ENCODE assay signal across 9 cellular contexts in the genomic region with DNA sequence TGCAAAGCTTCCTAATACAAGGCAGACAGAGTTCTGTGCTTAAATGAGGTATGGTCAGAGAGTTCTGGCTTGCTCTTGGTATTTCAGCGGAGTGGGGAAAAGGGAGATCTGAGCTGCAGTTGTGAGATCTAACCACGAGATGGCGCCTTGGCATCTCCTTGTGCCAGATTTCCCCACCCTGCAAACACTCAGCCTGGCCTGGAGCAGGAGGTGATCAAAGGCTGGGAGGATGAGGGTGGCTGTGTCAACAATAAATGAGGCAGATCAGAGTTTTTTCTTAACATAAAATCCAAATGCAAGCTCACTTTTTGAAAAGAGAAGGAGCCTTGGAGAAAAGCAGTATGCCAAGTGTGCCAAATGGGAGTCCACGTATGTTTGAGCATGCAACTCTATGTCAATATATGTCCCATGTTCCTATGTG. TPM values are rescaled to one million over a fixed set of nuclear protein-coding genes. Genes with fewer than 3 reads are reported as not detected.
A peak's percentile ranks its signal among the peaks of the same experiment; 100 is the strongest.
DNase-seq lines count a peak whose midpoint lies in the region; ATAC-seq and TF ChIP-seq lines count a peak whose summit lies in the region.
"Had no signal": no experiment of that assay in that cellular context is flagged by ENCODE, and none has a peak within 500 bp of the region (broad histone marks: within the 10 kb centered on the region; RNA-seq: fewer than 3 reads in every experiment).

No MANE protein-coding gene starts in this region.

- H3K4me3 ChIP-seq in colonic mucosa = no peak overlapping the region
- no peak overlapping the region for H3K4me3 ChIP-seq in left lung
- H3K4me3 ChIP-seq: skin epidermis had no signal

- no peak overlapping the region for H3K27ac Mint-ChIP-seq in activated CD4-positive, alpha-beta T cell treated with anti-CD3 and anti-CD28 coated beads for 36 hours

- H3K9me3 ChIP-seq in colonic mucosa (no peaks in the 10 kb centered on the region), left lung (no peaks in the 10 kb centered on the region)

- no peak overlapping the region for H3K9ac ChIP-seq in colonic mucosa (ENCODE audit: low read depth in 2 of 2, low read length in 2 of 2)

- peaks cover 4% of the 10 kb centered on the region for H3K36me3 Mint-ChIP-seq in activated CD4-positive, alpha-beta T cell treated with anti-CD3 and anti-CD28 coated beads for 36 hours (ENCODE audit: low read depth)

- H3K36me3 ChIP-seq in colonic mucosa = no peaks in the 10 kb centered on the region
- H3K36me3 ChIP-seq in left lung = peaks cover 0 to 19% of the 10 kb centered on the region in 2 donors

- no peak overlapping the region for H3K4me3 Mint-ChIP-seq in activated CD4-positive, alpha-beta T cell treated with anti-CD3 and anti-CD28 coated beads for 36 hours

- H3K9me3 Mint-ChIP-seq in activated CD4-positive, alpha-beta T cell treated with anti-CD3 and anti-CD28 coated beads for 36 hours (ENCODE audit: low read depth) = no peaks in the 10 kb centered on the region

- peaks cover 7% of the 10 kb centered on the region for H3K27me3 Mint-ChIP-seq in activated CD4-positive, alpha-beta T cell treated with anti-CD3 and anti-CD28 coated beads for 36 hours

- POLR2A ChIA-PET in activated CD4-positive, alpha-beta T cell treated with anti-CD3 and anti-CD28 coated beads for 36 hours (lab: Charles Lee) = interaction anchor here (0.8 kb wide), 1 partner anchor 200 kb away, joined by 5 read pairs; the partner anchor contains the start of gene CLSPN

- intact Hi-C loops in activated CD4-positive, alpha-beta T cell treated with anti-CD3 and anti-CD28 coated beads for 36 hours (cut with DNase I, micrococcal nuclease) = loop anchor here (1.0 to 2.0 kb wide), 4 partner anchors 146 to 205 kb away; no protein-coding TSS in a partner anchor
- intact Hi-C loops in colonic mucosa (cut with DNase I) = loop anchor here (2.0 to 5.0 kb wide), 2 partner anchors 148 to 203 kb away; no protein-coding TSS in a partner anchor
- intact Hi-C loops in left lung (cut with DNase I) = loop anchor here in 1 of 2 donors (5.0 kb wide), 1 partner anchor 158 kb away; no protein-coding TSS in a partner anchor

- peaks cover 11% of the 10 kb centered on the region for H3K4me1 Mint-ChIP-seq in activated CD4-positive, alpha-beta T cell treated with anti-CD3 and anti-CD28 coated beads for 36 hours

- peaks cover 21% of the 10 kb centered on the region for H3K27me3 ChIP-seq in colonic mucosa
- H3K27me3 ChIP-seq in left lung = peaks cover 6 to 25% of the 10 kb centered on the region in 2 donors

- TF ChIP-seq CTCF in AG09319 (IDR thresholded peaks at IDR 0.05; ENCODE audit: low read depth, low read length) (peak; percentile 88), GM20000 (IDR thresholded peaks at IDR 0.05; ENCODE audit: extremely low read depth, missing control alignments) (peak; percentile 71), colonic mucosa (IDR thresholded peaks at IDR 0.05) (peak; percentile 81), left lung (IDR thresholded peaks at IDR 0.05) (peak; percentile 77 to 86)

- H3K27ac ChIP-seq in colonic mucosa (no peak overlapping the region), left lung (no peak overlapping the region)
- H3K27ac ChIP-seq: skin epidermis had no signal

- peak; percentile 58 for ATAC-seq in activated CD4-positive, alpha-beta T cell treated with anti-CD3 and anti-CD28 coated beads for 36 hours
- peak; percentile 80 for ATAC-seq in left lung
- ATAC-seq in GM21786 (IDR thresholded peaks at IDR 0.05; ENCODE audit: unreplicated experiment) = no peak

- peaks cover 4% of the 10 kb centered on the region for H3K4me1 ChIP-seq in colonic mucosa
- peaks cover 3 to 16% of the 10 kb centered on the region in 2 donors for H3K4me1 ChIP-seq in left lung

- peak; percentile 11 for DNase-seq in AG09319 (ENCODE audit: extremely low read depth, low read depth)
- DNase-seq in GM20000 (ENCODE audit: low spot score) = peak; percentile 89
- DNase-seq in NCI-H345 treated with DMSO at 0.1 percent for 48 hours (lab: John Stamatoyannopoulos, UW; ENCODE audit: unreplicated experiment) = peak; percentile 79
- DNase-seq in activated CD4-positive, alpha-beta T cell treated with anti-CD3 and anti-CD28 coated beads for 36 hours = peak; percentile 81
- peak; percentile 69 for DNase-seq in colonic mucosa
- no peak for DNase-seq in left lung
- DNase-seq in stimulated activated CD4-positive, alpha-beta T cell treated with anti-CD3 and anti-CD28 coated beads, TNF-alpha, amount 100 ng/mL, for 4 hours (ENCODE audit: low read depth in 3 of 3) = peak in 2 of 3 experiments; percentile 31 to 44

- CTCF ChIA-PET in activated CD4-positive, alpha-beta T cell treated with anti-CD3 and anti-CD28 coated beads for 36 hours (lab: Charles Lee) = interaction anchor here (0.6 to 5.9 kb wide), 39 partner anchors 9 to 458 kb away, joined by 3 to 118 read pairs (median 4); partner anchors contain the start of gene PSMB2

RNA-seq across cellular contexts. Expression of gene TFAP2E, which starts 4.1 kb away (rescaled TPM):
- total RNA-seq in activated CD4-positive, alpha-beta T cell treated with anti-CD3 and anti-CD28 coated beads for 36 hours = under 1 TPM; 0.53 to 0.58 TPM
- total RNA-seq in colonic mucosa = 1 to 10 TPM in 1 of 2 donors, under 1 TPM in 1; 0.67 to 1.1 TPM
- 1 to 10 TPM; 1.3 to 1.8 TPM for total RNA-seq in left lung

RNA-seq across cellular contexts. Expression of gene NCDN, which starts 11.4 kb away (rescaled TPM):
- 10 to 100 TPM; 21.1 to 23.4 TPM for total RNA-seq in activated CD4-positive, alpha-beta T cell treated with anti-CD3 and anti-CD28 coated beads for 36 hours
- 10 to 100 TPM in 1 of 2 donors, 1 to 10 TPM in 1; 9.7 to 18.0 TPM for total RNA-seq in colonic mucosa
- total RNA-seq in left lung = 10 to 100 TPM; 23.3 to 42.1 TPM

RNA-seq across cellular contexts. Expression of gene KIAA0319L, which starts 11.8 kb away (rescaled TPM):
- 10 to 100 TPM; 26.5 to 28.1 TPM for total RNA-seq in activated CD4-positive, alpha-beta T cell treated with anti-CD3 and anti-CD28 coated beads for 36 hours
- 10 to 100 TPM; 53.2 to 66.0 TPM for total RNA-seq in colonic mucosa
- total RNA-seq in left lung = 10 to 100 TPM; 76.5 to 91.4 TPM

Comparison
In these comparisons a context has a peak if more than half of its experiments do, and no peak if none do; other contexts are left out.
1. DNase-seq: peak in AG09319 (single experiment), GM20000 (single experiment), NCI-H345 treated with DMSO at 0.1 percent for 48 hours (single experiment), activated CD4-positive, alpha-beta T cell treated with anti-CD3 and anti-CD28 coated beads for 36 hours (single experiment), colonic mucosa (single experiment) and stimulated activated CD4-positive, alpha-beta T cell treated with anti-CD3 and anti-CD28 coated beads, TNF-alpha, amount 100 ng/mL, for 4 hours (2 of 3); none in left lung (0 of 2).
2. Peak in every context shown above with its lines, with median percentiles within 50 percentile points of each other: CTCF ChIP-seq.